ENCODE assay signal across 1 cellular context in genomic region chr2:158321264-158321663, GRCh38.
TF ChIP-seq lines count a peak whose summit lies in the region.

No MANE protein-coding gene starts in this region.

TF ChIP-seq in K562, 482 proteins besides CTCF, POLR2A, EP300 and RAD21 (continued from another document and continues in another):
- TF ChIP-seq ZBTB40 (IDR thresholded peaks at IDR 0.05) (no peak), ZBTB40 (CRISPR knock-in tag; IDR thresholded peaks at IDR 0.05) (no peak), ZNF347 (CRISPR knock-in tag; IDR thresholded peaks at IDR 0.05; ENCODE audit: low read depth) (no peak), ARID3A (IDR thresholded peaks at IDR 0.05; ENCODE audit: borderline replicate concordance, low read depth, low read length) (peak; percentile 73; the same call in 1 of the 2 replicates), TRIM25 (IDR thresholded peaks at IDR 0.05; ENCODE audit: borderline replicate concordance) (no peak), TAL1 (IDR thresholded peaks at IDR 0.05) (peak; percentile 38; the same call in 1 of the 2 replicates), NBN (IDR thresholded peaks at IDR 0.05; ENCODE audit: low read depth) (0 out of 2 replicates have a peak, but pooled peaks have one; percentile 19), ZNF79 (CRISPR knock-in tag; IDR thresholded peaks at IDR 0.05; ENCODE audit: low read depth) (no peak), SETDB1 (IDR thresholded peaks at IDR 0.05; ENCODE audit: low read length) (no peak), CLOCK (CRISPR knock-in tag; IDR thresholded peaks at IDR 0.05; ENCODE audit: borderline replicate concordance) (no peak), YY1 (IDR thresholded peaks at IDR 0.05; ENCODE audit: borderline replicate concordance in 1 of 3, control insufficient read depth in 1 of 3, extremely low read depth in 1 of 3, insufficient read depth in 3 of 3, insufficient read length in 1 of 3, insufficient replicate concordance in 2 of 3, low read depth in 1 of 3, low read length in 2 of 3) (peak in 1 of 3 experiments; percentile 80), NR2C2 (CRISPR knock-in tag; IDR thresholded peaks at IDR 0.05) (no peak), NR2C2 (tag; IDR thresholded peaks at IDR 0.05) (peak; percentile 89), ZBTB26 (CRISPR knock-in tag; IDR thresholded peaks at IDR 0.05) (no peak), NFXL1 (CRISPR knock-in tag; IDR thresholded peaks at IDR 0.05) (no peak), PTBP1 (IDR thresholded peaks at IDR 0.05; ENCODE audit: low read depth, low read length) (no peak), L3MBTL2 (IDR thresholded peaks at IDR 0.05) (peak; percentile 53; the same call in 1 of the 2 replicates), OTX1 (CRISPR knock-in tag; IDR thresholded peaks at IDR 0.05) (no peak), PKNOX1 (IDR thresholded peaks at IDR 0.05) (peak; percentile 35), BRD9 (IDR thresholded peaks at IDR 0.05; ENCODE audit: low read depth, partially characterized antibody) (no peak), ZNF431 (CRISPR knock-in tag; IDR thresholded peaks at IDR 0.05) (no peak), LCOR (CRISPR knock-in tag; IDR thresholded peaks at IDR 0.05) (no peak), ZEB2 (IDR thresholded peaks at IDR 0.05) (peak; percentile 26; the same call in 1 of the 2 replicates), NEUROD1 (IDR thresholded peaks at IDR 0.05; ENCODE audit: borderline replicate concordance, low read depth, low read length, partially characterized antibody) (peak; percentile 30), STAT5A (IDR thresholded peaks at IDR 0.05; ENCODE audit: borderline replicate concordance, low read length) (peak; percentile 95), GABPB2 (CRISPR knock-in tag; conservative IDR thresholded peaks at IDR 0.05) (no peak), RFX1 (IDR thresholded peaks at IDR 0.05) (no peak), NR4A1 (CRISPR knock-in tag; IDR thresholded peaks at IDR 0.05) (no peak), NR4A1 (tag; IDR thresholded peaks at IDR 0.05) (0 out of 2 replicates have a peak, but pooled peaks have one; percentile 33), CREM (IDR thresholded peaks at IDR 0.05; ENCODE audit: low read depth) (peak; percentile 86), ZNF444 (CRISPR knock-in tag; IDR thresholded peaks at IDR 0.05) (no peak), SAFB2 (IDR thresholded peaks at IDR 0.05; ENCODE audit: borderline replicate concordance, low read depth, low read length, severe bottlenecking) (no peak), DACH1 (IDR thresholded peaks at IDR 0.05; ENCODE audit: partially characterized antibody) (peak; percentile 64), PML (IDR thresholded peaks at IDR 0.05; ENCODE audit: low read length) (peak; percentile 54; the same call in 1 of the 2 replicates), MTA3 (IDR thresholded peaks at IDR 0.05; ENCODE audit: borderline replicate concordance) (peak; percentile 65; the same call in 1 of the 2 replicates), CBX3 (IDR thresholded peaks at IDR 0.05; ENCODE audit: borderline replicate concordance in 1 of 2, low read length in 2 of 2) (peak in 1 of 2 experiments; percentile 68; a peak in 1 of 3 replicates), ATF1 (CRISPR knock-in tag; IDR thresholded peaks at IDR 0.05) (no peak), ATF1 (tag; IDR thresholded peaks at IDR 0.05) (peak; percentile 67), KDM1A (IDR thresholded peaks at IDR 0.05) (no peak), NONO (IDR thresholded peaks at IDR 0.05; ENCODE audit: low read depth in 2 of 2, low read length in 1 of 2) (0 out of 4 replicates have a peak, but pooled peaks of 1 of the 2 experiments have one; percentile 5), MAFF (IDR thresholded peaks at IDR 0.05; ENCODE audit: low read length) (0 out of 2 replicates have a peak, but pooled peaks have one; percentile 0)
